ENCODE assay signal across 26 cellular contexts in the genomic region with DNA sequence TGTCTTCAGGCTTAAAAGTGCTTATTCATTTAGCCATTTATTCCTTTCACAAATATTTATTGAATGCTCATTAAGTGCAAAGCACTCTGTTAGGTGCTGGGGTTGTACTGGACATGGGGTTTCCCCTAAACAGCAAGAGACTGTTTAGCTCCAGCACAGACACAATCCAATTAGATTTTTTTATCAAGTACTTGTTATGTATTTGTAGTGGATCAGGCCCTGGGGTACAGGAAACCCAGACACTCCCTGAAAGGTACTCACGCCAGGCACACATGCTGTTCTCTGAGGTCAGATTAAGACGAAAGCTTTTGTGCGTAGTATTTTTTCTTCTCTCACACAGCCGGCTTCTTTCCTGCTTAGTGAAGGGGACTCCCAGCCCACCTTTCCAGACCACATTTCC.
DNase-seq lines count a peak whose midpoint lies in the region; ATAC-seq and TF ChIP-seq lines count a peak whose summit lies in the region.
"Had no signal": no experiment of that assay in that cellular context is flagged by ENCODE, and none has a peak within 500 bp of the region (broad histone marks: within the 10 kb centered on the region; RNA-seq: fewer than 3 reads in every experiment).

No MANE protein-coding gene starts in this region.

- intact Hi-C loops in left lung (cut with DNase I), result no loop called here

- H3K4me3 Mint-ChIP-seq in endodermal cell, result no peak overlapping the region
- H3K4me3 Mint-ChIP-seq in stimulated activated naive B cell treated with anti-CD40 and anti-IgM and Interleukin-4, amounts not matched to agents 10 μg/mL and 1 μg/mL and 100 μg/mL, for 72 hours, result no peak overlapping the region
- H3K4me3 Mint-ChIP-seq: B cell; CD8-positive, alpha-beta T cell; GM23338; H9 had no signal

- no peak overlapping the region for H3K27ac Mint-ChIP-seq in endodermal cell
- H3K27ac Mint-ChIP-seq in stimulated activated naive B cell treated with anti-CD40 and anti-IgM and Interleukin-4, amounts not matched to agents 10 μg/mL and 1 μg/mL and 100 μg/mL, for 72 hours, result no peak overlapping the region
- H3K27ac Mint-ChIP-seq: B cell; CD8-positive, alpha-beta T cell; GM23338; H9 had no signal

- peaks cover 81% of the 10 kb centered on the region for H3K27me3 Mint-ChIP-seq in endodermal cell (ENCODE audit: insufficient read depth)
- H3K27me3 Mint-ChIP-seq in stimulated activated naive B cell treated with anti-CD40 and anti-IgM and Interleukin-4, amounts not matched to agents 10 μg/mL and 1 μg/mL and 100 μg/mL, for 72 hours, result peaks cover 12 to 16% of the 10 kb centered on the region in 2 donors

- TF ChIP-seq CTCF in endodermal cell (conservative IDR thresholded peaks at IDR 0.05), result no peak
- no peak for TF ChIP-seq CTCF in left lung (IDR thresholded peaks at IDR 0.05)
- no peak for TF ChIP-seq CTCF in WERI-Rb-1 (IDR thresholded peaks at IDR 0.05; ENCODE audit: low read depth, low read length)

- peak in 2 of 3 experiments; percentile 43 to 78 for DNase-seq in NCI-H1417 (lab: John Stamatoyannopoulos, UW)
- no peak for DNase-seq in NCI-H1417 treated with DMSO at 0.1 percent for 48 hours (lab: John Stamatoyannopoulos, UW)
- DNase-seq in endodermal cell, result peak; percentile 30
- DNase-seq in left lung, result no peak
- DNase-seq in stimulated activated naive B cell treated with anti-CD40 and anti-IgM and Interleukin-4, amounts not matched to agents 10 μg/mL and 1 μg/mL and 100 μg/mL, for 72 hours, result no peak
- no peak for DNase-seq in WERI-Rb-1
- DNase-seq: Caco-2; CD8-positive, alpha-beta T cell; H9; Kasumi-1; NCI-H1092 treated with DMSO at 0.1 percent for 48 hours; NCI-H146; NCI-H1930; NCI-H2171; NCI-H226; NCI-H510A; NK-92 treated with Interleukin-12 subunit alpha and Interleukin-12 subunit beta, amount 100 ng/mL, for 24 hours; SHP77 had no signal

- H3K36me3 ChIP-seq in endodermal cell (ENCODE audit: control insufficient read depth, insufficient read depth, low read length) (no peaks in the 10 kb centered on the region), left lung (no peaks in the 10 kb centered on the region), WERI-Rb-1 (no peaks in the 10 kb centered on the region)

- H3K4me1 Mint-ChIP-seq in endodermal cell, result peaks cover 15% of the 10 kb centered on the region
- H3K4me1 Mint-ChIP-seq in stimulated activated naive B cell treated with anti-CD40 and anti-IgM and Interleukin-4, amounts not matched to agents 10 μg/mL and 1 μg/mL and 100 μg/mL, for 72 hours, result no peaks in the 10 kb centered on the region
- H3K4me1 Mint-ChIP-seq: B cell had no signal

- H3K9me3 ChIP-seq in endodermal cell (ENCODE audit: control insufficient read depth, low read length) (no peaks in the 10 kb centered on the region), left lung (no peaks in the 10 kb centered on the region), WERI-Rb-1 (ENCODE audit: severe bottlenecking) (no peaks in the 10 kb centered on the region)
- H3K9me3 ChIP-seq: Caco-2 had no signal

- no peak overlapping the region for H3K9ac ChIP-seq in endodermal cell (ENCODE audit: extremely low read depth, low read length, poor library complexity, severe bottlenecking)

- H3K27me3 ChIP-seq in endodermal cell (ENCODE audit: control insufficient read depth, insufficient read depth, low read length, poor library complexity, severe bottlenecking) (no peaks in the 10 kb centered on the region), left lung (peaks cover 0 to 5% of the 10 kb centered on the region in 2 donors), WERI-Rb-1 (ENCODE audit: insufficient read depth, low read depth, severe bottlenecking) (no peaks in the 10 kb centered on the region)

- H3K27ac ChIP-seq in endodermal cell (ENCODE audit: low read depth, low read length), result no peak overlapping the region
- H3K27ac ChIP-seq in left lung, result no peak overlapping the region
- H3K27ac ChIP-seq in WERI-Rb-1, result no peak overlapping the region
- H3K27ac ChIP-seq: 22Rv1, C4-2B, RWPE1 had no signal

- no peaks in the 10 kb centered on the region for H3K36me3 Mint-ChIP-seq in endodermal cell (ENCODE audit: low read depth)
- H3K36me3 Mint-ChIP-seq in stimulated activated naive B cell treated with anti-CD40 and anti-IgM and Interleukin-4, amounts not matched to agents 10 μg/mL and 1 μg/mL and 100 μg/mL, for 72 hours, result no peaks in the 10 kb centered on the region
- H3K36me3 Mint-ChIP-seq: CD8-positive, alpha-beta T cell had no signal

- no peaks in the 10 kb centered on the region for H3K4me1 ChIP-seq in endodermal cell (ENCODE audit: control insufficient read depth, insufficient read depth, low read length)
- H3K4me1 ChIP-seq in left lung, result no peaks in the 10 kb centered on the region
- H3K4me1 ChIP-seq: Caco-2 had no signal

- 88 to 96% methylated on average over 4 of the region's 4 CpGs for WGBS in endodermal cell (ENCODE audit: insufficient coverage in 1 of 2, insufficient read length in 1 of 2), 2 experiments

- ATAC-seq in left lung (peak; percentile 86), HG02885 (IDR thresholded peaks at IDR 0.05; ENCODE audit: poor library complexity, unreplicated experiment) (no peak)
- ATAC-seq in stimulated activated naive B cell treated with anti-CD40 and anti-IgM and Interleukin-4, amounts not matched to agents 10 μg/mL and 1 μg/mL and 100 μg/mL, for 72 hours (replicated peaks), result no peak
- ATAC-seq: CD8-positive, alpha-beta T cell; GM23338; K562; Panc1 had no signal

- no peak overlapping the region for H3K4me3 ChIP-seq in endodermal cell (ENCODE audit: low read length)
- H3K4me3 ChIP-seq in left lung, result no peak overlapping the region
- no peak overlapping the region for H3K4me3 ChIP-seq in WERI-Rb-1 (ENCODE audit: low read depth, low read length)
- H3K4me3 ChIP-seq: GM23338, K562 had no signal

- H3K9me3 Mint-ChIP-seq in endodermal cell, result no peaks in the 10 kb centered on the region
- H3K9me3 Mint-ChIP-seq in stimulated activated naive B cell treated with anti-CD40 and anti-IgM and Interleukin-4, amounts not matched to agents 10 μg/mL and 1 μg/mL and 100 μg/mL, for 72 hours, result no peaks in the 10 kb centered on the region
- H3K9me3 Mint-ChIP-seq: CD8-positive, alpha-beta T cell; GM23338; H9 had no signal

Comparison
In these comparisons a context has a peak if more than half of its experiments do, and no peak if none do; other contexts are left out.
1. DNase-seq: peak in NCI-H1417 (2 of 3) and endodermal cell (single experiment); none in NCI-H1417 treated with DMSO at 0.1 percent for 48 hours (single experiment), left lung (0 of 2), stimulated activated naive B cell treated with anti-CD40 and anti-IgM and Interleukin-4, amounts not matched to agents 10 μg/mL and 1 μg/mL and 100 μg/mL, for 72 hours (single experiment) and WERI-Rb-1 (single experiment).